ENCODE assay signal across 24 cellular contexts in the genomic region with DNA sequence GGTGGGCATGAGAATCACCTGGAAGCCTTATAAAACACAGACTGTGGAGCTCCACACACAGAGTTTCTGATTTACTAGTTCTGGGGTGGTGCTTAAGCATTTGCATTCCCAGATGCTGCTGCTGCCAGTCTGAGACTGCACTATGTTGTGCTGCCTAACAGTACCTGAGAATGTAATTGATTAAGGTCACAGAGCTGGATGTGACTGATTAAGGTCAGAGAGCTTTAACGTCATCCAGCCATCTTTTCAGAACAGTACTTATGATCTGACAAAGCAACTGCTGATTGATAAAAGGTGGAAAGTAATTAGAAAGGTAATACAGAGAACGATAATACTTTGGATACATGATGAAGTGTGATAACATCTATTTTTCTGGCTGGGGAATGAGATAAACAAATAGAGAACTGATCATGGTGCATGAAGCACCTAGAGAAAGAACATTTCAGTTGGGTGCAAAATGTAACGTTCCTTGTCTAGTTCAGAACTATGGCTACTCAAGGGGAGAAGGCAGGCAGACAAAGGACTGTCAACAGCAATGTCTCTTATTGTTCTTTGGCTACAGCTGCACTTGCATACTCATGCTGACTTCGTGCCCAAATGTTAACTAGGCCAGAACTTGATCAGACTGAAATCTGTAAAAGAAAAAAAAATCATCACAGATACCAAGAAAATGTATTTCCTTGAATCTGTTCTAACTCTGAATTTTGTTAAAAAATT.
"Had no signal": no experiment of that assay in that cellular context is flagged by ENCODE, and none has a peak within 500 bp of the region (broad histone marks: within the 10 kb centered on the region; RNA-seq: fewer than 3 reads in every experiment).

No MANE protein-coding gene starts in this region.

- H3K36me3 Mint-ChIP-seq: activated naive CD8-positive, alpha-beta T cell treated with anti-CD3 and anti-CD28 coated beads for 36 hours; type B pancreatic cell had no signal

- H3K9me3 Mint-ChIP-seq: activated naive CD8-positive, alpha-beta T cell treated with anti-CD3 and anti-CD28 coated beads for 36 hours; activated T-helper 1 cell treated with anti-CD3 and anti-CD28 coated beads, Interleukin-12 subunit alpha, Interleukin-12 subunit beta, Interleukin-2, Interleukin-4 antibody, amounts not matched to agents 30 ng/mL and 10 ng/mL and 1 ng/mL, durations not matched to agents 14 hours and 24 hours and 36 hours; type B pancreatic cell had no signal

- H3K27ac ChIP-seq: cardiac muscle cell, foreskin keratinocyte, lower lobe of right lung, prostate gland, stomach, testis, WERI-Rb-1 had no signal

- H3K4me3 ChIP-seq: cardiac muscle cell, lower lobe of right lung, prostate gland, stomach, testis had no signal

- H3K27ac Mint-ChIP-seq: activated naive CD8-positive, alpha-beta T cell treated with anti-CD3 and anti-CD28 coated beads for 36 hours; activated T-helper 1 cell treated with anti-CD3 and anti-CD28 coated beads, Interleukin-12 subunit alpha, Interleukin-12 subunit beta, Interleukin-2, Interleukin-4 antibody, amounts not matched to agents 30 ng/mL and 10 ng/mL and 1 ng/mL, durations not matched to agents 14 hours and 24 hours and 36 hours; type B pancreatic cell had no signal

- H3K4me3 Mint-ChIP-seq: activated naive CD8-positive, alpha-beta T cell treated with anti-CD3 and anti-CD28 coated beads for 36 hours; activated T-helper 1 cell treated with anti-CD3 and anti-CD28 coated beads, Interleukin-12 subunit alpha, Interleukin-12 subunit beta, Interleukin-2, Interleukin-4 antibody, amounts not matched to agents 30 ng/mL and 10 ng/mL and 1 ng/mL, durations not matched to agents 14 hours and 24 hours and 36 hours; type B pancreatic cell had no signal

- FAIRE-seq: endothelial cell of umbilical vein, keratinocyte, small intestine had no signal

- H3K27me3 ChIP-seq: cardiac muscle cell, foreskin keratinocyte, stomach, testis had no signal

- H3K4me1 ChIP-seq: foreskin keratinocyte, prostate gland had no signal

- DNase-seq: activated CD4-positive, alpha-beta T cell treated with anti-CD3 and anti-CD28 coated beads for 1 hour; activated CD8-positive, alpha-beta memory T cell treated with anti-CD3 and anti-CD28 coated beads for 24 hours; activated naive CD4-positive, alpha-beta T cell; activated naive CD8-positive, alpha-beta T cell treated with anti-CD3 and anti-CD28 coated beads for 36 hours; amniotic stem cell; dermis blood vessel endothelial cell; effector memory CD4-positive, alpha-beta T cell; foreskin keratinocyte; glutamatergic neuron; hippocampal formation; lower lobe of right lung; right cardiac atrium; small intestine; stimulated activated CD4-positive, alpha-beta T cell treated with anti-CD3 and anti-CD28 coated beads, Interleukin-15, amount 100 ng/mL, for 24 hours; stimulated activated CD4-positive, alpha-beta T cell treated with anti-CD3 and anti-CD28 coated beads, Interleukin-4, amount 100 ng/mL, for 1 hour; stomach; testis; WERI-Rb-1 had no signal

- H3K27me3 Mint-ChIP-seq: activated naive CD8-positive, alpha-beta T cell treated with anti-CD3 and anti-CD28 coated beads for 36 hours; type B pancreatic cell had no signal

- ATAC-seq: foreskin keratinocyte, lower lobe of right lung, right cardiac atrium had no signal

- H3K36me3 ChIP-seq: cardiac muscle cell, lower lobe of right lung, prostate gland, stomach had no signal

- H3K9me3 ChIP-seq: lower lobe of right lung, prostate gland, stomach, testis had no signal
